In the genomic region with DNA sequence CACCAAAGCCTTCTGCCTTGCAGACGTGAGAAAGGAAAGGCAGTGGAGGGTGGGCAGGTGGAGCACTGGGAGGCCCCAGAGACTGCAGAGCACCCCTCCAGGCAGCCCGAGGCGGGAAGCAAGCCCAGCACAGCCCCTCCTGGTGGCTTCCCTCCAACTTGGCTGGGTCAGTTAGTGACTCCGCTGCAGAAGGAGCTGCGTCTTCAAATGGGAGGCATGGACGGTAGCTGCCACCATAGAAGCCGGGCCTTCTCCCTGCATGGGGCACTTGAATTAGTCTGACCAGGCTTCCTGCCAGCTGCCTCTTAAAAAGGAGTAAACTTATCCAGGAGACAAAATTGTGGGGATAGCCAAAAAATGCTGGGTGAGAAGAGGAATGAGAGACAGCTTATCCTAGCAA, we compare ENCODE assay signal across 14 cellular contexts.
"Had no signal": no experiment of that assay in that cellular context is flagged by ENCODE, and none has a peak within 500 bp of the region (broad histone marks: within the 10 kb centered on the region; RNA-seq: fewer than 3 reads in every experiment).

No MANE protein-coding gene starts in this region.

- H3K27ac ChIP-seq: brain microvascular endothelial cell, psoas muscle had no signal

- DNase-seq: activated CD4-positive, alpha-beta T cell treated with anti-CD3 and anti-CD28 coated beads, Interleukin-2, amount 50 U/mL, for 4 hours; activated CD4-positive, CD25-positive, alpha-beta regulatory T cell treated with anti-CD3 and anti-CD28 coated beads, Interleukin-2, amount 50 U/mL, for 72 hours; activated effector memory CD4-positive, alpha-beta T cell treated with Interleukin-2 at 50 U/mL for 16 hours; activated T-cell treated with anti-CD3 and anti-CD28 coated beads, Interleukin-2, amount 50 U/mL, for 24 hours; amniotic stem cell; brain microvascular endothelial cell; left ventricle myocardium superior; naive B cell; psoas muscle; sigmoid colon; stimulated activated CD4-positive, alpha-beta T cell treated with anti-CD3 and anti-CD28 coated beads, Interleukin-2, amount 100 ng/mL, for 24 hours; stimulated activated naive B cell treated with anti-CD40 and anti-IgM and Interleukin-4, amounts not matched to agents 10 μg/mL and 1 μg/mL and 100 μg/mL, for 72 hours had no signal

- H3K9me3 ChIP-seq: psoas muscle, sigmoid colon had no signal

- ATAC-seq: activated naive CD4-positive, alpha-beta T cell treated with anti-CD3 and anti-CD28 coated beads, Interleukin-2, amount 50 U/mL, for 72 hours; left ventricle myocardium superior; psoas muscle; stimulated activated naive B cell treated with anti-CD40 and anti-IgM and Interleukin-4, amounts not matched to agents 10 μg/mL and 1 μg/mL and 100 μg/mL, for 72 hours had no signal

- H3K36me3 ChIP-seq: brain microvascular endothelial cell, sigmoid colon had no signal

- H3K27me3 ChIP-seq: brain microvascular endothelial cell, sigmoid colon had no signal

- H3K36me3 Mint-ChIP-seq: type B pancreatic cell had no signal

- H3K27me3 Mint-ChIP-seq: activated T-cell treated with anti-CD3 and anti-CD28 coated beads, Interleukin-2, amount 50 U/mL, for 24 hours had no signal

- H3K4me1 ChIP-seq: psoas muscle had no signal

- H3K4me3 Mint-ChIP-seq: activated T-cell treated with anti-CD3 and anti-CD28 coated beads, Interleukin-2, amount 50 U/mL, for 24 hours; naive B cell; stimulated activated naive B cell treated with anti-CD40 and anti-IgM and Interleukin-4, amounts not matched to agents 10 μg/mL and 1 μg/mL and 100 μg/mL, for 72 hours; type B pancreatic cell had no signal

- H3K27ac Mint-ChIP-seq: activated naive CD4-positive, alpha-beta T cell treated with anti-CD3 and anti-CD28 coated beads, Interleukin-2, amount 50 U/mL, for 72 hours; activated T-cell treated with anti-CD3 and anti-CD28 coated beads, Interleukin-2, amount 50 U/mL, for 24 hours; stimulated activated naive B cell treated with anti-CD40 and anti-IgM and Interleukin-4, amounts not matched to agents 10 μg/mL and 1 μg/mL and 100 μg/mL, for 72 hours; type B pancreatic cell had no signal

- H3K4me1 Mint-ChIP-seq: naive B cell; stimulated activated naive B cell treated with anti-CD40 and anti-IgM and Interleukin-4, amounts not matched to agents 10 μg/mL and 1 μg/mL and 100 μg/mL, for 72 hours had no signal

- H3K4me3 ChIP-seq: psoas muscle, sigmoid colon had no signal
